In genomic region chr19:43934985-43935708, GRCh38 we compare ENCODE assay signal across 8 cellular contexts. TPM values are rescaled to one million over a fixed set of nuclear protein-coding genes. Genes with fewer than 3 reads are reported as not detected.
DNase-seq lines count a peak whose midpoint lies in the region; FAIRE-seq and TF ChIP-seq lines count a peak whose summit lies in the region.

Gene ZNF45 (minus strand): TSS chr19:43935282. CDS start chr19:43922185, 13,097 bp downstream.

- H3K36me3 ChIP-seq in HEK293 (ENCODE audit: control insufficient read depth in 2 of 2, insufficient read depth in 1 of 2, low read length in 2 of 2) (peaks cover 36 to 38% of the 10 kb centered on the region in 2 experiments), neuronal stem cell (replicated peaks in 1 of 2; ENCODE audit: control insufficient read depth in 2 of 2, insufficient read depth in 2 of 2, low read length in 2 of 2) (peaks cover 6 to 37% of the 10 kb centered on the region in 2 donors)

- no peak within 1 kb of the TSS for H3K4ac ChIP-seq in neuronal stem cell (ENCODE audit: low read length)

- DNase-seq in MV-4-11 (lab: John Stamatoyannopoulos, UW) (peak; percentile 92), SK-N-DZ (ENCODE audit: low spot score) (peak; percentile 87), foreskin melanocyte (peak; percentile 89), neuronal stem cell (ENCODE audit: low spot score) (peak; percentile 82), substantia nigra (lab: John Stamatoyannopoulos, UW) (peak; percentile 51 to 94 (median 86))
- peak; percentile 91 for DNase-seq in activated naive CD4-positive, alpha-beta T cell treated with anti-CD3 and anti-CD28 coated beads for 36 hours

- intact Hi-C loops in activated naive CD4-positive, alpha-beta T cell treated with anti-CD3 and anti-CD28 coated beads for 36 hours (cut with micrococcal nuclease), result loop anchor here (1.0 to 2.0 kb wide), 8 partner anchors 16 to 565 kb away; partner anchors contain the start of genes ZNF155, ZNF180, ZNF221 and ZNF224

- FAIRE-seq in G401.6 (lab: Jason Lieb, UNC), result peak; percentile 87

- no peak within 1 kb of the TSS for H2BK12ac ChIP-seq in neuronal stem cell (ENCODE audit: low read length)

- WGBS in neuronal stem cell (ENCODE audit: extremely low coverage in 2 of 2, insufficient read length in 2 of 2, insufficient replicate concordance in 1 of 2), 2 donors, result no CpG with 5 or more reads among the region's 42 CpGs

- no peak within 1 kb of the TSS for H2BK15ac ChIP-seq in neuronal stem cell (ENCODE audit: low read length)

- no peaks in the 10 kb centered on the region for H3K79me1 ChIP-seq in neuronal stem cell (ENCODE audit: low read depth, low read length)

- peak; percentile 58; the same call in 1 of the 2 replicates for TF ChIP-seq CTCF in HEK293 (tag by site-specific recombination; IDR thresholded peaks at IDR 0.05)

- H3K27ac ChIP-seq in HEK293 (ENCODE audit: extremely low read depth, low read depth, low read length), result peak within 1 kb of the TSS; percentile 78
- H3K27ac ChIP-seq in neuronal stem cell (replicated peaks; ENCODE audit: low read length), result peak within 1 kb of the TSS; percentile 52
- peak within 1 kb of the TSS; percentile 85 for H3K27ac ChIP-seq in substantia nigra (ENCODE audit: low read depth, low read length, poor library complexity, severe bottlenecking)

- peak within 1 kb of the TSS; percentile 74 for H3K4me3 ChIP-seq in HEK293 (ENCODE audit: low read depth, low read length)
- peak within 1 kb of the TSS; percentile 86 to 87 for H3K4me3 ChIP-seq in neuronal stem cell (ENCODE audit: low read length in 2 of 2)

- no peak within 1 kb of the TSS for H2BK120ac ChIP-seq in neuronal stem cell (ENCODE audit: low read depth, low read length)

- peaks cover 9% of the 10 kb centered on the region for H3K9me3 ChIP-seq in HEK293 (ENCODE audit: control insufficient read depth, insufficient read depth, low read depth, low read length)
- peaks cover 0 to 22% of the 10 kb centered on the region in 2 donors for H3K9me3 ChIP-seq in neuronal stem cell (replicated peaks in 1 of 2; ENCODE audit: control insufficient read depth in 2 of 2, insufficient read depth in 1 of 2, low read depth in 1 of 2, low read length in 2 of 2)

- peaks cover 18% of the 10 kb centered on the region for H3K4me1 ChIP-seq in HEK293 (ENCODE audit: control insufficient read depth, insufficient read depth, low read length)
- H3K4me1 ChIP-seq in neuronal stem cell (ENCODE audit: control insufficient read depth in 2 of 2, insufficient read depth in 1 of 2, low read depth in 1 of 2, low read length in 2 of 2), result peaks cover 1 to 3% of the 10 kb centered on the region in 2 donors

- peaks cover 24% of the 10 kb centered on the region for H3K4me1 Mint-ChIP-seq in activated naive CD4-positive, alpha-beta T cell treated with anti-CD3 and anti-CD28 coated beads for 36 hours (ENCODE audit: low read depth)

- no peak within 1 kb of the TSS for H2AK5ac ChIP-seq in neuronal stem cell (ENCODE audit: low read depth, low read length)

- no peak within 1 kb of the TSS for H4K8ac ChIP-seq in neuronal stem cell (ENCODE audit: low read depth, low read length)

- no peak within 1 kb of the TSS for H3K14ac ChIP-seq in neuronal stem cell (ENCODE audit: low read length)

- H3K9me3 Mint-ChIP-seq in activated naive CD4-positive, alpha-beta T cell treated with anti-CD3 and anti-CD28 coated beads for 36 hours, result peaks cover 3% of the 10 kb centered on the region

- peak within 1 kb of the TSS; percentile 83 for H3K9ac ChIP-seq in neuronal stem cell (ENCODE audit: low read depth, low read length, poor library complexity)

- H3K4me2 ChIP-seq in neuronal stem cell (ENCODE audit: insufficient read depth, low read length, poor library complexity, severe bottlenecking), result peak within 1 kb of the TSS; percentile 63

- H3K27me3 ChIP-seq in neuronal stem cell (ENCODE audit: control insufficient read depth in 3 of 3, insufficient read depth in 3 of 3, low read depth in 1 of 3, low read length in 3 of 3), result no peaks in the 10 kb centered on the region

- peaks cover 24% of the 10 kb centered on the region for H3K36me3 Mint-ChIP-seq in activated naive CD4-positive, alpha-beta T cell treated with anti-CD3 and anti-CD28 coated beads for 36 hours (ENCODE audit: low read depth)

- H2BK5ac ChIP-seq in neuronal stem cell (ENCODE audit: low read length), result no peak within 1 kb of the TSS

- POLR2A ChIA-PET in HEK293 (lab: Yijun Ruan, JAX), result interaction anchor here (0.5 to 2.3 kb wide), 38 partner anchors 10 to 955 kb away, joined by 3 to 114 read pairs (median 5); partner anchors contain the start of genes SMG9, TOMM40, ZNF221 and ZNF222

- H3K4me3 Mint-ChIP-seq in activated naive CD4-positive, alpha-beta T cell treated with anti-CD3 and anti-CD28 coated beads for 36 hours, result peak within 1 kb of the TSS; percentile 92

- peak within 1 kb of the TSS; percentile 45 for H3K18ac ChIP-seq in neuronal stem cell (ENCODE audit: low read length)

- CTCF ChIA-PET in HEK293 (lab: Yijun Ruan, JAX), result interaction anchor here (0.8 to 2.7 kb wide), 6 partner anchors 15 to 278 kb away, joined by 3 to 19 read pairs (median 3); partner anchors contain the start of gene ZNF221
- CTCF ChIA-PET in activated naive CD4-positive, alpha-beta T cell treated with anti-CD3 and anti-CD28 coated beads for 36 hours (lab: Charles Lee), result interaction anchor here (0.6 to 1.7 kb wide), 3 partner anchors 11 to 61 kb away, joined by 3 read pairs; no protein-coding TSS in a partner anchor

- no peak within 1 kb of the TSS for H4K91ac ChIP-seq in neuronal stem cell (ENCODE audit: low read depth, low read length, poor library complexity)

- peak within 1 kb of the TSS; percentile 89 for H3K27ac Mint-ChIP-seq in activated naive CD4-positive, alpha-beta T cell treated with anti-CD3 and anti-CD28 coated beads for 36 hours

- H2AFZ ChIP-seq in neuronal stem cell (ENCODE audit: low read length), result peak within 1 kb of the TSS; percentile 97

- no peaks in the 10 kb centered on the region for H3K27me3 Mint-ChIP-seq in activated naive CD4-positive, alpha-beta T cell treated with anti-CD3 and anti-CD28 coated beads for 36 hours (ENCODE audit: low read depth)

- H3K23ac ChIP-seq in neuronal stem cell (ENCODE audit: low read depth, low read length, poor library complexity), result no peak within 1 kb of the TSS

TF ChIP-seq in HEK293, 187 proteins besides CTCF, POLR2A, EP300 and RAD21 (continues in another document):
- TF ChIP-seq REPIN1 (tag by site-specific recombination; IDR thresholded peaks at IDR 0.05; ENCODE audit: low read depth) (peak; percentile 88; the same call in 1 of the 2 replicates), OVOL3 (tag by site-specific recombination; IDR thresholded peaks at IDR 0.05) (no peak), ZNF311 (tag by site-specific recombination; IDR thresholded peaks at IDR 0.05; ENCODE audit: borderline replicate concordance) (no peak), ZFP41 (tag by site-specific recombination; IDR thresholded peaks at IDR 0.05; ENCODE audit: borderline replicate concordance) (no peak), ZSCAN30 (tag by site-specific recombination; IDR thresholded peaks at IDR 0.05) (peak; percentile 63), IKZF3 (tag by site-specific recombination; IDR thresholded peaks at IDR 0.05) (peak; percentile 24; the same call in 1 of the 2 replicates), ZNF302 (tag by site-specific recombination; IDR thresholded peaks at IDR 0.05; ENCODE audit: low read depth) (0 out of 2 replicates have a peak, but pooled peaks have one; percentile 17), ZNF530 (tag by site-specific recombination; IDR thresholded peaks at IDR 0.05; ENCODE audit: low read depth) (no peak), SP7 (tag by site-specific recombination; IDR thresholded peaks at IDR 0.05) (peak; percentile 83), ZBTB48 (tag by site-specific recombination; IDR thresholded peaks at IDR 0.05) (peak; percentile 64; the same call in 1 of the 2 replicates), MZF1 (tag by site-specific recombination; IDR thresholded peaks at IDR 0.05; ENCODE audit: borderline replicate concordance) (peak; percentile 88; the same call in 1 of the 2 replicates), ZBTB20 (tag by site-specific recombination; IDR thresholded peaks at IDR 0.05) (peak; percentile 100), ZIC2 (tag by site-specific recombination; IDR thresholded peaks at IDR 0.05) (peak; percentile 44; the same call in 1 of the 2 replicates), ZNF138 (tag by site-specific recombination; IDR thresholded peaks at IDR 0.05; ENCODE audit: borderline replicate concordance) (no peak), KLF16 (tag by site-specific recombination; IDR thresholded peaks at IDR 0.05) (peak; percentile 98), ZNF596 (tag by site-specific recombination; IDR thresholded peaks at IDR 0.05) (no peak)
- TF ChIP-seq, protein P1, sequence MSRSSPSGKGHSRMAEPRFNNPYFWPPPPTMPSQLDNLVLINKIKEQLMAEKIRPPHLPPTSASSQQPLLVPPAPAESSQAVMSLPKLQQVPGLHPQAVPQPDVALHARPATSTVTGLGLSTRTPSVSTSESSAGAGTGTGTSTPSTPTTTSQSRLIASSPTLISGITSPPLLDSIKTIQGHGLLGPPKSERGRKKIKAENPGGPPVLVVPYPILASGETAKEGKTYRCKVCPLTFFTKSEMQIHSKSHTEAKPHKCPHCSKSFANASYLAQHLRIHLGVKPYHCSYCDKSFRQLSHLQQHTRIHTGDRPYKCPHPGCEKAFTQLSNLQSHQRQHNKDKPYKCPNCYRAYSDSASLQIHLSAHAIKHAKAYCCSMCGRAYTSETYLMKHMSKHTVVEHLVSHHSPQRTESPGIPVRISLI (tag by site-specific recombination; IDR thresholded peaks at IDR 0.05), result no peak
- TF ChIP-seq, protein P2, sequence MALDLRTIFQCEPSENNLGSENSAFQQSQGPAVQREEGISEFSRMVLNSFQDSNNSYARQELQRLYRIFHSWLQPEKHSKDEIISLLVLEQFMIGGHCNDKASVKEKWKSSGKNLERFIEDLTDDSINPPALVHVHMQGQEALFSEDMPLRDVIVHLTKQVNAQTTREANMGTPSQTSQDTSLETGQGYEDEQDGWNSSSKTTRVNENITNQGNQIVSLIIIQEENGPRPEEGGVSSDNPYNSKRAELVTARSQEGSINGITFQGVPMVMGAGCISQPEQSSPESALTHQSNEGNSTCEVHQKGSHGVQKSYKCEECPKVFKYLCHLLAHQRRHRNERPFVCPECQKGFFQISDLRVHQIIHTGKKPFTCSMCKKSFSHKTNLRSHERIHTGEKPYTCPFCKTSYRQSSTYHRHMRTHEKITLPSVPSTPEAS (tag by site-specific recombination; IDR thresholded peaks at IDR 0.05), result peak; percentile 11; the same call in 1 of the 2 replicates

RNA-seq across cellular contexts. Expression of gene ZNF45, which starts in this region (rescaled TPM):
- polyA plus RNA-seq in SK-N-DZ (2014; cell fraction: cytosol; rRNA removed), result 5.3 and 6.0 TPM in 2 replicates
- 8.5 and 11.6 TPM in 2 replicates for polyA plus RNA-seq in SK-N-DZ (2014; cell fraction: nucleus; rRNA removed)
- 1 to 10 TPM; 5.4 to 6.3 TPM for total RNA-seq in activated naive CD4-positive, alpha-beta T cell treated with anti-CD3 and anti-CD28 coated beads for 36 hours
- polyA plus RNA-seq in neuronal stem cell (2013, experiment 1 of 2), result 8.3 TPM
- polyA plus RNA-seq in neuronal stem cell (2013, experiment 2 of 2), result 8.7 TPM

Comparison
In these comparisons a context has a peak if more than half of its experiments do, and no peak if none do; other contexts are left out.
1. Peak in every context shown above with its lines: DNase-seq, H3K4me3 ChIP-seq and H3K27ac ChIP-seq.